ENCODE assay signal across 19 cellular contexts in genomic region chr12:128966411-128966810, GRCh38.
DNase-seq lines count a peak whose midpoint lies in the region; ATAC-seq and TF ChIP-seq lines count a peak whose summit lies in the region.
"Had no signal": no experiment of that assay in that cellular context is flagged by ENCODE, and none has a peak within 500 bp of the region (broad histone marks: within the 10 kb centered on the region; RNA-seq: fewer than 3 reads in every experiment).

No MANE protein-coding gene starts in this region.

- POLR2A ChIA-PET in OCI-LY7 (lab: Charles Lee) = interaction anchor here (0.8 kb wide), 2 partner anchors 13 to 19 kb away, joined by 3 to 4 read pairs; no protein-coding TSS in a partner anchor

- CTCF ChIA-PET in OCI-LY7 (lab: Charles Lee; ENCODE audit: unreplicated experiment) = no interaction called here

- H2AFZ ChIP-seq in OCI-LY7 (ENCODE audit: low read length) = no peak overlapping the region
- H2AFZ ChIP-seq: GM23338 had no signal

- no peaks in the 10 kb centered on the region for H3K79me2 ChIP-seq in OCI-LY7 (ENCODE audit: insufficient read depth, low read depth, low read length)

- no peak for ATAC-seq in HG02884 (IDR thresholded peaks at IDR 0.05; ENCODE audit: unreplicated experiment)
- ATAC-seq: effector memory CD8-positive, alpha-beta T cell; GM23338; heart left ventricle had no signal

- H3K36me3 ChIP-seq in OCI-LY7 (ENCODE audit: insufficient read depth, low read length) = no peaks in the 10 kb centered on the region
- H3K36me3 ChIP-seq: heart left ventricle, thyroid gland had no signal

- peak; percentile 51 for DNase-seq in DMS79 treated with DMSO at 0.1 percent for 48 hours (lab: John Stamatoyannopoulos, UW)
- peak; percentile 94 for DNase-seq in NCI-H1105 treated with DMSO at 0.1 percent for 48 hours (lab: John Stamatoyannopoulos, UW)
- peak; percentile 45 for DNase-seq in NCI-H2171 treated with DMSO at 0.1 percent for 48 hours (lab: John Stamatoyannopoulos, UW)
- peak; percentile 6 for DNase-seq in OCI-LY7 (ENCODE audit: low spot score)
- no peak for DNase-seq in substantia nigra (lab: John Stamatoyannopoulos, UW)
- no peak for DNase-seq in NCI-H446 treated with DMSO at 0.1 percent for 48 hours (lab: John Stamatoyannopoulos, UW)
- DNase-seq in Kasumi-1 (lab: John Stamatoyannopoulos, UW) = no peak
- DNase-seq: activated CD4-positive, alpha-beta T cell treated with anti-CD3 and anti-CD28 coated beads, Interleukin-2, amount 50 U/mL, for 1 hour; aorta; Caco-2; cerebellar nuclear complex; effector memory CD8-positive, alpha-beta T cell; GDM1; heart left ventricle; mammary epithelial cell; spleen; thyroid gland had no signal

- no peak overlapping the region for H3K4me2 ChIP-seq in OCI-LY7 (ENCODE audit: low read length)
- H3K4me2 ChIP-seq: GM23338 had no signal

- no peak overlapping the region for H3K4me3 ChIP-seq in OCI-LY7 (ENCODE audit: low read depth, low read length, poor library complexity, severe bottlenecking)
- H3K4me3 ChIP-seq: GM23338, heart left ventricle, spleen, thyroid gland had no signal

- H3K27ac ChIP-seq in OCI-LY7 (ENCODE audit: low read depth, low read length, poor library complexity, severe bottlenecking) (no peak overlapping the region), substantia nigra (ENCODE audit: low read depth, low read length, poor library complexity, severe bottlenecking) (no peak overlapping the region)
- H3K27ac ChIP-seq: heart left ventricle, spleen, thyroid gland had no signal

- intact Hi-C loops in OCI-LY7 (cut with micrococcal nuclease; ENCODE audit: unreplicated experiment) = loop anchor here (5.0 kb wide), 2 partner anchors 946 to 1046 kb away; no protein-coding TSS in a partner anchor

- H3K9me3 ChIP-seq in OCI-LY7 (ENCODE audit: low read length) = no peaks in the 10 kb centered on the region
- H3K9me3 ChIP-seq: Caco-2, thyroid gland had no signal

- BruUV-seq in OCI-LY7 (replicated peaks; lab: Mats Ljungman, UMichigan) = no TSS peak

- TF ChIP-seq CTCF in OCI-LY7 (conservative IDR thresholded peaks at IDR 0.05; ENCODE audit: low read length) = no peak

- H3K4me1 ChIP-seq in OCI-LY7 (ENCODE audit: insufficient read depth, low read length, poor library complexity, severe bottlenecking) = peaks cover 4% of the 10 kb centered on the region
- H3K4me1 ChIP-seq: Caco-2, heart left ventricle had no signal

- H3K9me2 ChIP-seq in OCI-LY7 (ENCODE audit: insufficient read depth, low read length) = no peaks in the 10 kb centered on the region

- no peaks in the 10 kb centered on the region for H4K20me1 ChIP-seq in OCI-LY7 (ENCODE audit: insufficient read depth, low read length)

Comparison
In these comparisons a context has a peak if more than half of its experiments do, and no peak if none do; other contexts are left out.
1. DNase-seq: peak in DMS79 treated with DMSO at 0.1 percent for 48 hours (single experiment), NCI-H1105 treated with DMSO at 0.1 percent for 48 hours (single experiment), NCI-H2171 treated with DMSO at 0.1 percent for 48 hours (single experiment) and OCI-LY7 (single experiment); none in substantia nigra (0 of 49), NCI-H446 treated with DMSO at 0.1 percent for 48 hours (single experiment) and Kasumi-1 (0 of 2).